In the genomic region with DNA sequence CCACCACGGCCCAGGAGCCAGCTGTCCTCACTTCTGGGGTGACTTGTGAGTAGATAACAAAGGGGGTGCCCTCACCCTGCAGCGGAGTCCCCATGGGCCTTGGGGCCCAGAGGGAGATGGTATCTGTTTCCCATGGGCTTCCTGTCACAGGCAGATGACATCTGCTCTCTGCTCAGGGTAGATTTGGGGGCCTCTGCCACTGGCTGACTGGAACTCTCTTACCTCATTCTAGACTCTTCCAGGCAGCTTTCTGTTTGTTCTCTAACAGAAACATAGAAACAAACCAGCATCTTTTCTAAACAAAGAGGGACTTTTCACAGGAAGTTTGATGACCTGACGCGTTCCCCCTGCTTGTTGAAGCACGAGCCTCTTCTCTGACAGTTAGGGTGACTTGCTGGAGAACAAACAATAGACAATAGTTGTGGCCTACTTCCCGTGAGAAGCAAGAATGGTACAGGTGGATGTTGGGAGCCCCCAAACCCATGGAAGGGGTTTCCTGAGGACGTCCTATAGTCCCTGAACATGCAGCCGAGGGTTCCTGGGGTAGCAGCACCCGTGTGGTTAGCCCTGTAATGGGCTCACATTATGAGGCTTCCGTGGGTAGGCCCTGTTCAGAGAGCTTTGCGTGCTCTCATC, we compare ENCODE assay signal across 1 cellular context.
TF ChIP-seq lines count a peak whose summit lies in the region.

No MANE protein-coding gene starts in this region.

TF ChIP-seq in GM23338, 12 proteins besides CTCF, POLR2A, EP300 and RAD21 (continued from another document):
- TF ChIP-seq, protein P1, sequence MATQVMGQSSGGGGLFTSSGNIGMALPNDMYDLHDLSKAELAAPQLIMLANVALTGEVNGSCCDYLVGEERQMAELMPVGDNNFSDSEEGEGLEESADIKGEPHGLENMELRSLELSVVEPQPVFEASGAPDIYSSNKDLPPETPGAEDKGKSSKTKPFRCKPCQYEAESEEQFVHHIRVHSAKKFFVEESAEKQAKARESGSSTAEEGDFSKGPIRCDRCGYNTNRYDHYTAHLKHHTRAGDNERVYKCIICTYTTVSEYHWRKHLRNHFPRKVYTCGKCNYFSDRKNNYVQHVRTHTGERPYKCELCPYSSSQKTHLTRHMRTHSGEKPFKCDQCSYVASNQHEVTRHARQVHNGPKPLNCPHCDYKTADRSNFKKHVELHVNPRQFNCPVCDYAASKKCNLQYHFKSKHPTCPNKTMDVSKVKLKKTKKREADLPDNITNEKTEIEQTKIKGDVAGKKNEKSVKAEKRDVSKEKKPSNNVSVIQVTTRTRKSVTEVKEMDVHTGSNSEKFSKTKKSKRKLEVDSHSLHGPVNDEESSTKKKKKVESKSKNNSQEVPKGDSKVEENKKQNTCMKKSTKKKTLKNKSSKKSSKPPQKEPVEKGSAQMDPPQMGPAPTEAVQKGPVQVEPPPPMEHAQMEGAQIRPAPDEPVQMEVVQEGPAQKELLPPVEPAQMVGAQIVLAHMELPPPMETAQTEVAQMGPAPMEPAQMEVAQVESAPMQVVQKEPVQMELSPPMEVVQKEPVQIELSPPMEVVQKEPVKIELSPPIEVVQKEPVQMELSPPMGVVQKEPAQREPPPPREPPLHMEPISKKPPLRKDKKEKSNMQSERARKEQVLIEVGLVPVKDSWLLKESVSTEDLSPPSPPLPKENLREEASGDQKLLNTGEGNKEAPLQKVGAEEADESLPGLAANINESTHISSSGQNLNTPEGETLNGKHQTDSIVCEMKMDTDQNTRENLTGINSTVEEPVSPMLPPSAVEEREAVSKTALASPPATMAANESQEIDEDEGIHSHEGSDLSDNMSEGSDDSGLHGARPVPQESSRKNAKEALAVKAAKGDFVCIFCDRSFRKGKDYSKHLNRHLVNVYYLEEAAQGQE (IDR thresholded peaks at IDR 0.05; ENCODE audit: unreplicated experiment), result no peak
- TF ChIP-seq JUNB (IDR thresholded peaks at IDR 0.05; ENCODE audit: unreplicated experiment), result no peak
